15 cellular contexts compared by ENCODE assay signal in the genomic region with DNA sequence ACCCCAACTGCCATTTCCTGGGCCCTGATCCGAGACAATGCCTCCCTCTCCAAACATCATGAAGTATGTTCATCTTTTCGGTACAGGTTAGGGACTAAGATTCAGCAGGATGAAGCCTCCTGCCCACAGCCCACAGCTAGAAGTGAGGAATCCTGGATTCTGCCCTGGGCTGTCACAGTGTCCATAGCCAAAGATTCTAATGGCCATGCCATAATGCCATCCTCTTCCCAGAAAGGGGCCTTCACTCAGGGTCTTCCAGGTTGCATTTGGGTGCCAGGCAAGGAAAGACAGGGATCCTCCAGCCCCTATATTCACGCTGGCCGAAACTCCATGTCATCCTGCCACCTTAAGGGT.
"Had no signal": no experiment of that assay in that cellular context is flagged by ENCODE, and none has a peak within 500 bp of the region (broad histone marks: within the 10 kb centered on the region; RNA-seq: fewer than 3 reads in every experiment).

No MANE protein-coding gene starts in this region.

- H3K27me3 ChIP-seq: brain microvascular endothelial cell, gastrocnemius medialis, heart left ventricle, neural progenitor cell, pancreas had no signal

- H3K9me3 ChIP-seq: gastrocnemius medialis, heart left ventricle, pancreas had no signal

- DNase-seq: activated CD4-positive, alpha-beta T cell treated with anti-CD3 and anti-CD28 coated beads, Interleukin-2, amount 10 ng/mL, durations not matched to agents 24 days and 14 days; activated naive CD4-positive, alpha-beta T cell; activated naive CD8-positive, alpha-beta T cell treated with anti-CD3 and anti-CD28 coated beads for 36 hours; brain microvascular endothelial cell; cortex of kidney; gastrocnemius medialis; kidney glomerular epithelial cell; naive thymus-derived CD4-positive, alpha-beta T cell; stimulated activated naive B cell treated with anti-CD40 and anti-IgM and Interleukin-4, amounts not matched to agents 10 μg/mL and 1 μg/mL and 100 μg/mL, for 72 hours; T-helper 1 cell; T-helper 9 cell had no signal

- H3K4me2 ChIP-seq: neural progenitor cell had no signal

- H3K9ac ChIP-seq: neural progenitor cell had no signal

- ATAC-seq: gastrocnemius medialis, heart left ventricle, sciatic nerve had no signal

- H3K4me3 ChIP-seq: gastrocnemius medialis, heart left ventricle, neural progenitor cell, pancreas had no signal

- H3K36me3 ChIP-seq: brain microvascular endothelial cell, gastrocnemius medialis, heart left ventricle, neural progenitor cell, pancreas had no signal

- H3K27ac ChIP-seq: brain microvascular endothelial cell, gastrocnemius medialis, heart left ventricle, neural progenitor cell, pancreas had no signal
